ENCODE assay signal across 11 cellular contexts in genomic region chr16:23847938-23848337, GRCh38. TPM values are rescaled to one million over a fixed set of nuclear protein-coding genes. Genes with fewer than 3 reads are reported as not detected.
DNase-seq lines count a peak whose midpoint lies in the region; ATAC-seq and TF ChIP-seq lines count a peak whose summit lies in the region.
"Had no signal": no experiment of that assay in that cellular context is flagged by ENCODE, and none has a peak within 500 bp of the region (broad histone marks: within the 10 kb centered on the region; RNA-seq: fewer than 3 reads in every experiment).

No MANE protein-coding gene starts in this region.

- H3K27ac Mint-ChIP-seq in activated CD8-positive, alpha-beta T cell treated with anti-CD3 and anti-CD28 coated beads for 36 hours = peak overlapping the region; percentile 92
- peak overlapping the region; percentile 67 to 92 for H3K27ac Mint-ChIP-seq in stimulated activated naive CD8-positive, alpha-beta T cell treated with anti-CD3 and anti-CD28 coated beads, Interleukin-15, amount 100 ng/mL, for 72 hours

- H3K4me1 Mint-ChIP-seq in activated CD8-positive, alpha-beta T cell treated with anti-CD3 and anti-CD28 coated beads for 36 hours (ENCODE audit: low read depth) = peaks cover 87% of the 10 kb centered on the region
- peaks cover 98% of the 10 kb centered on the region for H3K4me1 Mint-ChIP-seq in stimulated activated naive CD8-positive, alpha-beta T cell treated with anti-CD3 and anti-CD28 coated beads, Interleukin-15, amount 100 ng/mL, for 72 hours

- TF ChIP-seq CTCF in activated CD8-positive, alpha-beta T cell treated with anti-CD3 and anti-CD28 coated beads for 36 hours (IDR thresholded peaks at IDR 0.05) = no peak

- peak; percentile 76 for DNase-seq in activated CD8-positive, alpha-beta memory T cell treated with anti-CD3 and anti-CD28 coated beads for 24 hours
- DNase-seq in activated CD8-positive, alpha-beta memory T cell treated with anti-CD3 and anti-CD28 coated beads, Interleukin-2, amount 50 U/mL, for 48 hours = no peak
- DNase-seq in activated CD8-positive, alpha-beta T cell treated with anti-CD3 and anti-CD28 coated beads for 36 hours = peak; percentile 88
- DNase-seq in germinal center (ENCODE audit: low spot score) (peak; percentile 42), NAMALWA (ENCODE audit: low spot score) (no peak), RPMI8226 (no peak), DMS53 treated with DMSO at 0.1 percent for 48 hours (lab: John Stamatoyannopoulos, UW; ENCODE audit: unreplicated experiment) (no peak)
- peak in 1 of 2 donors; percentile 65 for DNase-seq in stimulated activated naive CD8-positive, alpha-beta T cell treated with anti-CD3 and anti-CD28 coated beads, Interleukin-15, amount 100 ng/mL, for 72 hours
- DNase-seq: islet precursor cell, NCI-H524 treated with DMSO at 0.1 percent for 48 hours had no signal

- POLR2A ChIA-PET in activated CD8-positive, alpha-beta T cell treated with anti-CD3 and anti-CD28 coated beads for 36 hours (lab: Charles Lee) = interaction anchor here (0.8 kb wide), 1 partner anchor 207 kb away, joined by 3 read pairs; the partner anchor contains the start of genes DCTN5 and PALB2

- intact Hi-C loops in activated CD8-positive, alpha-beta T cell treated with anti-CD3 and anti-CD28 coated beads for 36 hours (cut with micrococcal nuclease) = no loop called here

- peak overlapping the region; percentile 20 for H3K4me3 Mint-ChIP-seq in activated CD8-positive, alpha-beta T cell treated with anti-CD3 and anti-CD28 coated beads for 36 hours
- peak overlapping the region; percentile 62 to 66 for H3K4me3 Mint-ChIP-seq in stimulated activated naive CD8-positive, alpha-beta T cell treated with anti-CD3 and anti-CD28 coated beads, Interleukin-15, amount 100 ng/mL, for 72 hours

- CTCF ChIA-PET in activated CD8-positive, alpha-beta T cell treated with anti-CD3 and anti-CD28 coated beads for 36 hours (lab: Charles Lee) = no interaction called here

- H3K9me3 Mint-ChIP-seq in activated CD8-positive, alpha-beta T cell treated with anti-CD3 and anti-CD28 coated beads for 36 hours = peaks cover 23% of the 10 kb centered on the region
- H3K9me3 Mint-ChIP-seq in stimulated activated naive CD8-positive, alpha-beta T cell treated with anti-CD3 and anti-CD28 coated beads, Interleukin-15, amount 100 ng/mL, for 72 hours = peaks cover 0 to 6% of the 10 kb centered on the region in 2 donors

- peak; percentile 96 for ATAC-seq in activated CD8-positive, alpha-beta T cell treated with anti-CD3 and anti-CD28 coated beads for 36 hours
- peak; percentile 97 for ATAC-seq in stimulated activated naive CD8-positive, alpha-beta T cell treated with anti-CD3 and anti-CD28 coated beads, Interleukin-15, amount 100 ng/mL, for 72 hours

- peaks cover 87% of the 10 kb centered on the region for H3K36me3 Mint-ChIP-seq in activated CD8-positive, alpha-beta T cell treated with anti-CD3 and anti-CD28 coated beads for 36 hours (ENCODE audit: low read depth)

- H3K27me3 Mint-ChIP-seq in activated CD8-positive, alpha-beta T cell treated with anti-CD3 and anti-CD28 coated beads for 36 hours = no peaks in the 10 kb centered on the region
- no peaks in the 10 kb centered on the region for H3K27me3 Mint-ChIP-seq in stimulated activated naive CD8-positive, alpha-beta T cell treated with anti-CD3 and anti-CD28 coated beads, Interleukin-15, amount 100 ng/mL, for 72 hours

RNA-seq across cellular contexts. Expression of gene PRKCB, which starts 12.2 kb away (rescaled TPM):
- total RNA-seq in activated CD8-positive, alpha-beta T cell treated with anti-CD3 and anti-CD28 coated beads for 36 hours = 100 to 1,000 TPM; 101 to 105 TPM
- total RNA-seq: osteocyte had no signal

Comparison
In these comparisons a context has a peak if more than half of its experiments do, and no peak if none do; other contexts are left out.
1. DNase-seq: peak in activated CD8-positive, alpha-beta memory T cell treated with anti-CD3 and anti-CD28 coated beads for 24 hours (single experiment), activated CD8-positive, alpha-beta T cell treated with anti-CD3 and anti-CD28 coated beads for 36 hours (single experiment) and germinal center (single experiment); none in activated CD8-positive, alpha-beta memory T cell treated with anti-CD3 and anti-CD28 coated beads, Interleukin-2, amount 50 U/mL, for 48 hours (single experiment), NAMALWA (single experiment), RPMI8226 (single experiment) and DMS53 treated with DMSO at 0.1 percent for 48 hours (single experiment).